Comparison of ENCODE assay signal across 8 cellular contexts in genomic region chr16:74984670-74985411, GRCh38. TPM values are rescaled to one million over a fixed set of nuclear protein-coding genes. Genes with fewer than 3 reads are reported as not detected.
DNase-seq lines count a peak whose midpoint lies in the region; ATAC-seq and TF ChIP-seq lines count a peak whose summit lies in the region.

A gene with protein sequence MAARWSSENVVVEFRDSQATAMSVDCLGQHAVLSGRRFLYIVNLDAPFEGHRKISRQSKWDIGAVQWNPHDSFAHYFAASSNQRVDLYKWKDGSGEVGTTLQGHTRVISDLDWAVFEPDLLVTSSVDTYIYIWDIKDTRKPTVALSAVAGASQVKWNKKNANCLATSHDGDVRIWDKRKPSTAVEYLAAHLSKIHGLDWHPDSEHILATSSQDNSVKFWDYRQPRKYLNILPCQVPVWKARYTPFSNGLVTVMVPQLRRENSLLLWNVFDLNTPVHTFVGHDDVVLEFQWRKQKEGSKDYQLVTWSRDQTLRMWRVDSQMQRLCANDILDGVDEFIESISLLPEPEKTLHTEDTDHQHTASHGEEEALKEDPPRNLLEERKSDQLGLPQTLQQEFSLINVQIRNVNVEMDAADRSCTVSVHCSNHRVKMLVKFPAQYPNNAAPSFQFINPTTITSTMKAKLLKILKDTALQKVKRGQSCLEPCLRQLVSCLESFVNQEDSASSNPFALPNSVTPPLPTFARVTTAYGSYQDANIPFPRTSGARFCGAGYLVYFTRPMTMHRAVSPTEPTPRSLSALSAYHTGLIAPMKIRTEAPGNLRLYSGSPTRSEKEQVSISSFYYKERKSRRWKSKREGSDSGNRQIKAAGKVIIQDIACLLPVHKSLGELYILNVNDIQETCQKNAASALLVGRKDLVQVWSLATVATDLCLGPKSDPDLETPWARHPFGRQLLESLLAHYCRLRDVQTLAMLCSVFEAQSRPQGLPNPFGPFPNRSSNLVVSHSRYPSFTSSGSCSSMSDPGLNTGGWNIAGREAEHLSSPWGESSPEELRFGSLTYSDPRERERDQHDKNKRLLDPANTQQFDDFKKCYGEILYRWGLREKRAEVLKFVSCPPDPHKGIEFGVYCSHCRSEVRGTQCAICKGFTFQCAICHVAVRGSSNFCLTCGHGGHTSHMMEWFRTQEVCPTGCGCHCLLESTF (minus strand): TSS chr16:74985123. CDS start chr16:74985017, 106 bp downstream.

- intact Hi-C loops in Right ventricle myocardium superior (cut with DNase I), result no loop called here

- no peaks in the 10 kb centered on the region for H3K4me1 ChIP-seq in parathyroid adenoma
- H3K4me1 ChIP-seq in tibial nerve, result peaks cover 0 to 27% (median 0%) of the 10 kb centered on the region in 4 donors

- ATAC-seq in HG02763 (IDR thresholded peaks at IDR 0.05; ENCODE audit: unreplicated experiment) (peak; percentile 99), Right ventricle myocardium superior (ENCODE audit: poor library complexity) (peak; percentile 99)
- peak; percentile 100 for ATAC-seq in activated naive CD8-positive, alpha-beta T cell treated with anti-CD3 and anti-CD28 coated beads, Interleukin-2, amount 50 U/mL, for 24 hours

- H3K9ac ChIP-seq in parathyroid adenoma, result peak within 1 kb of the TSS; percentile 41

- H3K36me3 ChIP-seq in parathyroid adenoma (ENCODE audit: control insufficient read depth, insufficient read depth, low read length), result no peaks in the 10 kb centered on the region
- H3K36me3 ChIP-seq in tibial nerve, result no peaks in the 10 kb centered on the region

- H3K4me3 Mint-ChIP-seq in activated naive CD8-positive, alpha-beta T cell treated with anti-CD3 and anti-CD28 coated beads, Interleukin-2, amount 50 U/mL, for 24 hours, result peak within 1 kb of the TSS; percentile 87

- H3K4me3 ChIP-seq in GM12865 (ENCODE audit: low read depth, low read length) (peak within 1 kb of the TSS; percentile 100), parathyroid adenoma (ENCODE audit: low read depth, low read length) (peak within 1 kb of the TSS; percentile 97), tibial nerve (peak within 1 kb of the TSS; percentile 64 to 100 (median 94))

- H3K36me3 Mint-ChIP-seq in activated naive CD8-positive, alpha-beta T cell treated with anti-CD3 and anti-CD28 coated beads, Interleukin-2, amount 50 U/mL, for 24 hours (ENCODE audit: low read depth), result peaks cover 1% of the 10 kb centered on the region

- no peaks in the 10 kb centered on the region for H3K27me3 Mint-ChIP-seq in activated naive CD8-positive, alpha-beta T cell treated with anti-CD3 and anti-CD28 coated beads, Interleukin-2, amount 50 U/mL, for 24 hours

- H3K79me2 ChIP-seq in parathyroid adenoma, result peaks cover 15% of the 10 kb centered on the region

- H3K9me3 ChIP-seq in parathyroid adenoma (ENCODE audit: control insufficient read depth, low read length) (no peaks in the 10 kb centered on the region), tibial nerve (no peaks in the 10 kb centered on the region)

- 1% methylated on average over 35 to 43 of the region's 61 CpGs for WGBS in tibial nerve, 2 donors

- DNase-seq in GM12865 (ENCODE audit: low read depth) (peak; percentile 99), NCI-H1417 treated with DMSO at 0.1 percent for 48 hours (lab: John Stamatoyannopoulos, UW) (peak; percentile 65), SW480 (ENCODE audit: low spot score) (peak; percentile 99), Right ventricle myocardium superior (peak; percentile 99), tibial nerve (ENCODE audit: low spot score in 2 of 2) (peak; percentile 99 to 100)
- DNase-seq in activated naive CD8-positive, alpha-beta T cell treated with anti-CD3 and anti-CD28 coated beads, Interleukin-2, amount 50 U/mL, for 24 hours, result peak; percentile 98

- peak within 1 kb of the TSS; percentile 96 for H3K4me2 ChIP-seq in parathyroid adenoma (ENCODE audit: low read length)

- H3K27me3 ChIP-seq in parathyroid adenoma (ENCODE audit: control insufficient read depth, insufficient read depth, low read length) (no peaks in the 10 kb centered on the region), tibial nerve (no peaks in the 10 kb centered on the region)

- H3K27ac ChIP-seq in parathyroid adenoma (peak within 1 kb of the TSS; percentile 30), tibial nerve (peak within 1 kb of the TSS; percentile 76 to 90 (median 88))

- H3K27ac Mint-ChIP-seq in activated naive CD8-positive, alpha-beta T cell treated with anti-CD3 and anti-CD28 coated beads, Interleukin-2, amount 50 U/mL, for 24 hours, result peak within 1 kb of the TSS; percentile 88

- TF ChIP-seq EP300 in tibial nerve (IDR thresholded peaks at IDR 0.05), result peak; percentile 70 to 74

- H2AFZ ChIP-seq in parathyroid adenoma, result peak within 1 kb of the TSS; percentile 72

- TF ChIP-seq CTCF in GM12865 (IDR thresholded peaks at IDR 0.05; ENCODE audit: insufficient read depth, low read depth, low read length, missing control alignments) (no peak), parathyroid adenoma (IDR thresholded peaks at IDR 0.05) (no peak), tibial nerve (IDR thresholded peaks at IDR 0.05) (no peak)

- peaks cover 19% of the 10 kb centered on the region for H3K4me1 Mint-ChIP-seq in activated naive CD8-positive, alpha-beta T cell treated with anti-CD3 and anti-CD28 coated beads, Interleukin-2, amount 50 U/mL, for 24 hours

- H3K9me3 Mint-ChIP-seq in activated naive CD8-positive, alpha-beta T cell treated with anti-CD3 and anti-CD28 coated beads, Interleukin-2, amount 50 U/mL, for 24 hours, result no peaks in the 10 kb centered on the region

- TF ChIP-seq POLR2A in tibial nerve (IDR thresholded peaks at IDR 0.05), result peak; percentile 8 to 66

RNA-seq across cellular contexts. Expression of the gene that starts here (rescaled TPM):
- total RNA-seq in Right ventricle myocardium superior, result 55.1 TPM
- total RNA-seq in tibial nerve, result 10 to 100 TPM; 29.2 to 61.4 (median 45.6) TPM

Comparison
In these comparisons a context has a peak if more than half of its experiments do, and no peak if none do; other contexts are left out.
1. Peak in every context shown above with its lines: DNase-seq, ATAC-seq, H3K4me3 ChIP-seq and H3K27ac ChIP-seq.